Comparison of ENCODE assay signal across 1 cellular context in the genomic region with DNA sequence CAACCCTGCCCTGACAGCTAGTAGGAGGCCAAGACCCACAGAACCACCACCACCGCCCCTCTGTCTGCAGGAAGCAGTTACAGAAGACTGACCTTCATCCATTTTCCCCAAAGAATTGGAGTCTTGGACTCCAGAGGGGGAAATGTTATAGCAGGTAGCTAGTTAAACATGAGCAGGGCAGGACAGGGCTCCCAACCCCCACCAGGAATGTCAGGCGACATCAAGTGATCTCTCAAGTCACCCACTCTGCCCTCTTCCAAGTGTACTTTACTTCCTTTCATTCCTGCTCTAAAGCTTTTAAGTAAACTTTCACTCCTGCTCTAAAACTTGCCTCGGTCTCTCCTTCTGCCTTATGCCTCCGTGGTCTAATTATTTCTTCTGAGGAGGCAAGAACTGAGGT.
TF ChIP-seq lines count a peak whose summit lies in the region.

No MANE protein-coding gene starts in this region.

TF ChIP-seq in H1, 55 proteins besides CTCF, POLR2A, EP300 and RAD21:
- TF ChIP-seq RFX5 (IDR thresholded peaks at IDR 0.05; ENCODE audit: borderline replicate concordance, low read depth, low read length), result no peak
- TF ChIP-seq, protein P1, sequence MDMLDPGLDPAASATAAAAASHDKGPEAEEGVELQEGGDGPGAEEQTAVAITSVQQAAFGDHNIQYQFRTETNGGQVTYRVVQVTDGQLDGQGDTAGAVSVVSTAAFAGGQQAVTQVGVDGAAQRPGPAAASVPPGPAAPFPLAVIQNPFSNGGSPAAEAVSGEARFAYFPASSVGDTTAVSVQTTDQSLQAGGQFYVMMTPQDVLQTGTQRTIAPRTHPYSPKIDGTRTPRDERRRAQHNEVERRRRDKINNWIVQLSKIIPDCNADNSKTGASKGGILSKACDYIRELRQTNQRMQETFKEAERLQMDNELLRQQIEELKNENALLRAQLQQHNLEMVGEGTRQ (IDR thresholded peaks at IDR 0.05; ENCODE audit: low read length), result no peak
- TF ChIP-seq SP2 (IDR thresholded peaks at IDR 0.05; ENCODE audit: low read length), result no peak
- TF ChIP-seq SIX5 (IDR thresholded peaks at IDR 0.05; ENCODE audit: low read depth, low read length), result no peak
- TF ChIP-seq GABPA (IDR thresholded peaks at IDR 0.05; ENCODE audit: borderline replicate concordance, insufficient read depth, low read length), result no peak
- no peak for TF ChIP-seq SAP30 (IDR thresholded peaks at IDR 0.05; ENCODE audit: insufficient read depth, insufficient replicate concordance, low read length)
- TF ChIP-seq BCL11A (IDR thresholded peaks at IDR 0.05; ENCODE audit: low read depth in 2 of 2, low read length in 2 of 2), result no peak
- no peak for TF ChIP-seq ASH2L (IDR thresholded peaks at IDR 0.05; ENCODE audit: low read length)
- TF ChIP-seq HDAC2 (IDR thresholded peaks at IDR 0.05; ENCODE audit: borderline replicate concordance in 1 of 2, low read depth in 2 of 2, low read length in 2 of 2), result no peak
- TF ChIP-seq KDM4A (IDR thresholded peaks at IDR 0.05; ENCODE audit: low read depth, low read length, severe bottlenecking), result no peak
